In genomic region chr19:14515501-14516047, GRCh38 we compare ENCODE assay signal across 2 cellular contexts.
TF ChIP-seq lines count a peak whose summit lies in the region.

No MANE protein-coding gene starts in this region.

TF ChIP-seq in K562, 482 proteins besides CTCF, POLR2A, EP300 and RAD21:
- TF ChIP-seq CCNT2 (IDR thresholded peaks at IDR 0.05; ENCODE audit: borderline replicate concordance, extremely low read depth, insufficient read length, low read depth, low read length) (peak; percentile 34), GATAD2A (IDR thresholded peaks at IDR 0.05) (no peak), RBFOX2 (IDR thresholded peaks at IDR 0.05; ENCODE audit: low read depth, low read length) (peak; percentile 56; the same call in 1 of the 2 replicates), ZNF77 (CRISPR knock-in tag; IDR thresholded peaks at IDR 0.05) (no peak), XRCC5 (IDR thresholded peaks at IDR 0.05; ENCODE audit: low read depth, low read length) (no peak), ZC3H4 (CRISPR knock-in tag; IDR thresholded peaks at IDR 0.05; ENCODE audit: borderline replicate concordance) (peak; percentile 41; the same call in 1 of the 2 replicates), PHTF2 (CRISPR knock-in tag; IDR thresholded peaks at IDR 0.05) (peak; percentile 35; the same call in 1 of the 2 replicates)

TF ChIP-seq in HEK293T, 16 proteins besides CTCF, POLR2A, EP300 and RAD21:
- TF ChIP-seq ARNT (IDR thresholded peaks at IDR 0.05), result no peak
- no peak for TF ChIP-seq TARDBP (IDR thresholded peaks at IDR 0.05)
- no peak for TF ChIP-seq BHLHE40 (IDR thresholded peaks at IDR 0.05; ENCODE audit: borderline replicate concordance)
- no peak for TF ChIP-seq ZNF384 (IDR thresholded peaks at IDR 0.05)
- no peak for TF ChIP-seq FOXM1 (IDR thresholded peaks at IDR 0.05; ENCODE audit: borderline replicate concordance)
- TF ChIP-seq FOXA1 (IDR thresholded peaks at IDR 0.05), result no peak
- no peak for TF ChIP-seq CTBP1 (IDR thresholded peaks at IDR 0.05; ENCODE audit: borderline replicate concordance)
- no peak for TF ChIP-seq NFRKB (IDR thresholded peaks at IDR 0.05)
- no peak for TF ChIP-seq SUZ12 (IDR thresholded peaks at IDR 0.05)
TF ChIP-seq in HEK293T: peak in this region for 0.
